ENCODE assay signal across 8 cellular contexts in genomic region chr7:130486114-130486962, GRCh38. TPM values are rescaled to one million over a fixed set of nuclear protein-coding genes. Genes with fewer than 3 reads are reported as not detected.
DNase-seq lines count a peak whose midpoint lies in the region.

No MANE protein-coding gene starts in this region.

- DNase-seq in NCI-H2227 (lab: John Stamatoyannopoulos, UW; ENCODE audit: unreplicated experiment) (peak; percentile 64), NCI-H2227 treated with DMSO at 0.1 percent for 48 hours (lab: John Stamatoyannopoulos, UW) (no peak), NCI-H2029 (lab: John Stamatoyannopoulos, UW) (peak; percentile 98), dermis microvascular lymphatic vessel endothelial cell (ENCODE audit: low read depth in 2 of 2) (peak; percentile 9 to 63), medulla oblongata (ENCODE audit: extremely low spot score) (peak; percentile 61), NCI-H2107 treated with DMSO at 0.1 percent for 48 hours (lab: John Stamatoyannopoulos, UW; ENCODE audit: unreplicated experiment) (no peak)
- peak; percentile 21 to 37 for DNase-seq in activated CD4-positive, alpha-beta T cell treated with anti-CD3 and anti-CD28 coated beads, Interleukin-2, amount 50 U/mL, for 24 hours (ENCODE audit: low read depth in 1 of 2, low spot score in 1 of 2)
- DNase-seq in stimulated activated CD8-positive, alpha-beta memory T cell treated with anti-CD3 and anti-CD28 coated beads, Interleukin-15, amount 100 ng/mL, for 4 hours (ENCODE audit: low read depth in 2 of 2), result peak; percentile 34 to 37

RNA-seq across cellular contexts. Expression of gene MEST, which starts 5.5 kb away (rescaled TPM):
- total RNA-seq in dermis microvascular lymphatic vessel endothelial cell, result 0.64 and 1.4 TPM in 2 replicates

RNA-seq across cellular contexts. Expression of gene CEP41, which starts 45.5 kb away (rescaled TPM):
- total RNA-seq in dermis microvascular lymphatic vessel endothelial cell, result 3.3 TPM in 2 replicates

Comparison
In these comparisons a context has a peak if more than half of its experiments do, and no peak if none do; other contexts are left out.
1. DNase-seq: peak in NCI-H2227 (single experiment), NCI-H2029 (single experiment), activated CD4-positive, alpha-beta T cell treated with anti-CD3 and anti-CD28 coated beads, Interleukin-2, amount 50 U/mL, for 24 hours (2 of 2), dermis microvascular lymphatic vessel endothelial cell (2 of 2), medulla oblongata (single experiment) and stimulated activated CD8-positive, alpha-beta memory T cell treated with anti-CD3 and anti-CD28 coated beads, Interleukin-15, amount 100 ng/mL, for 4 hours (2 of 2); none in NCI-H2227 treated with DMSO at 0.1 percent for 48 hours (single experiment) and NCI-H2107 treated with DMSO at 0.1 percent for 48 hours (single experiment).